1 cellular context compared by ENCODE assay signal in genomic region chr1:101713760-101714159, GRCh38.
TF ChIP-seq lines count a peak whose summit lies in the region.

No MANE protein-coding gene starts in this region.

TF ChIP-seq in WTC11, 78 proteins besides CTCF, POLR2A, EP300 and RAD21 (continued from another document):
- TF ChIP-seq NR1H2 (CRISPR knock-in tag; IDR thresholded peaks at IDR 0.05) (no peak), CREB1 (CRISPR knock-in tag; IDR thresholded peaks at IDR 0.05) (no peak)
